ENCODE assay signal across 1 cellular context in the genomic region with DNA sequence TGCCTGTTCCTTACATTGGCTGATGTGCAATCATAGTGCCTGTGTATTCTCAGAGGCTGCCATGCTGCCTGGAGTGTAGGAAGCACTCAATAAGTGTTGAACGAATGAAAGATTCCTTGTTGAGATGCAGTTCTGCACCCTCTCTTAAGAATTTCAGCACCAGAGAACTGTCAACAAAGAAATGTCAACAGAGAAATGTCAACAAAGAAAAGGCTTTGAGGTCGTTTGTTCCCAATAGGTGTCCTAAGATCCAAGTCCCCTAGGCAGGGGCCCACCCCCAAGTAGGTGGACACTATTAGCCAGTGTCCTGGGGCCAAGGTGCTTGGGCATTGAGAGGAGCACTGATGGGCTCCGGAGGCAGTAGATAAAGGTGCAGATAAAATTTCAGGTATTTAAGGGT.
TF ChIP-seq lines count a peak whose summit lies in the region.

No MANE protein-coding gene starts in this region.

TF ChIP-seq in HepG2, 621 proteins besides CTCF, POLR2A, EP300 and RAD21 (continues in another document):
- TF ChIP-seq ESRRA (CRISPR knock-in tag; IDR thresholded peaks at IDR 0.05; ENCODE audit: low read depth) = 0 out of 2 replicates have a peak, but pooled peaks have one; percentile 21
- TF ChIP-seq, protein P1, sequence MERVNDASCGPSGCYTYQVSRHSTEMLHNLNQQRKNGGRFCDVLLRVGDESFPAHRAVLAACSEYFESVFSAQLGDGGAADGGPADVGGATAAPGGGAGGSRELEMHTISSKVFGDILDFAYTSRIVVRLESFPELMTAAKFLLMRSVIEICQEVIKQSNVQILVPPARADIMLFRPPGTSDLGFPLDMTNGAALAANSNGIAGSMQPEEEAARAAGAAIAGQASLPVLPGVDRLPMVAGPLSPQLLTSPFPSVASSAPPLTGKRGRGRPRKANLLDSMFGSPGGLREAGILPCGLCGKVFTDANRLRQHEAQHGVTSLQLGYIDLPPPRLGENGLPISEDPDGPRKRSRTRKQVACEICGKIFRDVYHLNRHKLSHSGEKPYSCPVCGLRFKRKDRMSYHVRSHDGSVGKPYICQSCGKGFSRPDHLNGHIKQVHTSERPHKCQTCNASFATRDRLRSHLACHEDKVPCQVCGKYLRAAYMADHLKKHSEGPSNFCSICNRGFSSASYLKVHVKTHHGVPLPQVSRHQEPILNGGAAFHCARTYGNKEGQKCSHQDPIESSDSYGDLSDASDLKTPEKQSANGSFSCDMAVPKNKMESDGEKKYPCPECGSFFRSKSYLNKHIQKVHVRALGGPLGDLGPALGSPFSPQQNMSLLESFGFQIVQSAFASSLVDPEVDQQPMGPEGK (CRISPR knock-in tag; IDR thresholded peaks at IDR 0.05) = 0 out of 2 replicates have a peak, but pooled peaks have one; percentile 57
- TF ChIP-seq ATF4 (CRISPR knock-in tag; IDR thresholded peaks at IDR 0.05) = no peak
- TF ChIP-seq FOXP1 (IDR thresholded peaks at IDR 0.05) = no peak
- TF ChIP-seq FOXP1 (CRISPR knock-in tag; IDR thresholded peaks at IDR 0.05) = peak; percentile 69
- no peak for TF ChIP-seq DNMT1 (CRISPR knock-in tag; IDR thresholded peaks at IDR 0.05)
- TF ChIP-seq ZBTB7B (CRISPR knock-in tag; IDR thresholded peaks at IDR 0.05) = 0 out of 2 replicates have a peak, but pooled peaks have one; percentile 43
- TF ChIP-seq CREB1 (IDR thresholded peaks at IDR 0.05) = no peak
- TF ChIP-seq CREB1 (CRISPR knock-in tag; IDR thresholded peaks at IDR 0.05) = 0 out of 2 replicates have a peak, but pooled peaks have one; percentile 53
- peak; percentile 70 for TF ChIP-seq HDAC2 (CRISPR knock-in tag; IDR thresholded peaks at IDR 0.05)
- TF ChIP-seq HMG20A (CRISPR knock-in tag; IDR thresholded peaks at IDR 0.05; ENCODE audit: borderline replicate concordance) = peak; percentile 57
- TF ChIP-seq FOXA1 (IDR thresholded peaks at IDR 0.05) = peak; percentile 86
- peak; percentile 95 for TF ChIP-seq FOXA1 (CRISPR knock-in tag; IDR thresholded peaks at IDR 0.05)
- no peak for TF ChIP-seq SOX6 (IDR thresholded peaks at IDR 0.05)
- peak; percentile 72 for TF ChIP-seq SOX6 (CRISPR knock-in tag; IDR thresholded peaks at IDR 0.05)
- no peak for TF ChIP-seq ZNF24 (IDR thresholded peaks at IDR 0.05)
- peak; percentile 42; the same call in 1 of the 2 replicates for TF ChIP-seq TBX2 (CRISPR knock-in tag; IDR thresholded peaks at IDR 0.05; ENCODE audit: borderline replicate concordance)
- TF ChIP-seq TAF15 (IDR thresholded peaks at IDR 0.05; ENCODE audit: low read depth, low read length, poor library complexity, severe bottlenecking) = no peak
- TF ChIP-seq HHEX (CRISPR knock-in tag; IDR thresholded peaks at IDR 0.05) = peak; percentile 36; the same call in 1 of the 2 replicates
- no peak for TF ChIP-seq ARNT2 (CRISPR knock-in tag; IDR thresholded peaks at IDR 0.05; ENCODE audit: low read depth)
- TF ChIP-seq HOXA5 (CRISPR knock-in tag; IDR thresholded peaks at IDR 0.05) = no peak
- TF ChIP-seq, protein P2, sequence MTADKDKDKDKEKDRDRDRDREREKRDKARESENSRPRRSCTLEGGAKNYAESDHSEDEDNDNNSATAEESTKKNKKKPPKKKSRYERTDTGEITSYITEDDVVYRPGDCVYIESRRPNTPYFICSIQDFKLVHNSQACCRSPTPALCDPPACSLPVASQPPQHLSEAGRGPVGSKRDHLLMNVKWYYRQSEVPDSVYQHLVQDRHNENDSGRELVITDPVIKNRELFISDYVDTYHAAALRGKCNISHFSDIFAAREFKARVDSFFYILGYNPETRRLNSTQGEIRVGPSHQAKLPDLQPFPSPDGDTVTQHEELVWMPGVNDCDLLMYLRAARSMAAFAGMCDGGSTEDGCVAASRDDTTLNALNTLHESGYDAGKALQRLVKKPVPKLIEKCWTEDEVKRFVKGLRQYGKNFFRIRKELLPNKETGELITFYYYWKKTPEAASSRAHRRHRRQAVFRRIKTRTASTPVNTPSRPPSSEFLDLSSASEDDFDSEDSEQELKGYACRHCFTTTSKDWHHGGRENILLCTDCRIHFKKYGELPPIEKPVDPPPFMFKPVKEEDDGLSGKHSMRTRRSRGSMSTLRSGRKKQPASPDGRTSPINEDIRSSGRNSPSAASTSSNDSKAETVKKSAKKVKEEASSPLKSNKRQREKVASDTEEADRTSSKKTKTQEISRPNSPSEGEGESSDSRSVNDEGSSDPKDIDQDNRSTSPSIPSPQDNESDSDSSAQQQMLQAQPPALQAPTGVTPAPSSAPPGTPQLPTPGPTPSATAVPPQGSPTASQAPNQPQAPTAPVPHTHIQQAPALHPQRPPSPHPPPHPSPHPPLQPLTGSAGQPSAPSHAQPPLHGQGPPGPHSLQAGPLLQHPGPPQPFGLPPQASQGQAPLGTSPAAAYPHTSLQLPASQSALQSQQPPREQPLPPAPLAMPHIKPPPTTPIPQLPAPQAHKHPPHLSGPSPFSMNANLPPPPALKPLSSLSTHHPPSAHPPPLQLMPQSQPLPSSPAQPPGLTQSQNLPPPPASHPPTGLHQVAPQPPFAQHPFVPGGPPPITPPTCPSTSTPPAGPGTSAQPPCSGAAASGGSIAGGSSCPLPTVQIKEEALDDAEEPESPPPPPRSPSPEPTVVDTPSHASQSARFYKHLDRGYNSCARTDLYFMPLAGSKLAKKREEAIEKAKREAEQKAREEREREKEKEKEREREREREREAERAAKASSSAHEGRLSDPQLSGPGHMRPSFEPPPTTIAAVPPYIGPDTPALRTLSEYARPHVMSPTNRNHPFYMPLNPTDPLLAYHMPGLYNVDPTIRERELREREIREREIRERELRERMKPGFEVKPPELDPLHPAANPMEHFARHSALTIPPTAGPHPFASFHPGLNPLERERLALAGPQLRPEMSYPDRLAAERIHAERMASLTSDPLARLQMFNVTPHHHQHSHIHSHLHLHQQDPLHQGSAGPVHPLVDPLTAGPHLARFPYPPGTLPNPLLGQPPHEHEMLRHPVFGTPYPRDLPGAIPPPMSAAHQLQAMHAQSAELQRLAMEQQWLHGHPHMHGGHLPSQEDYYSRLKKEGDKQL (CRISPR knock-in tag; IDR thresholded peaks at IDR 0.05; ENCODE audit: low read depth) = peak; percentile 45; the same call in 1 of the 2 replicates
- TF ChIP-seq RCOR2 (CRISPR knock-in tag; IDR thresholded peaks at IDR 0.05) = 0 out of 2 replicates have a peak, but pooled peaks have one; percentile 34
- TF ChIP-seq PHF21A (CRISPR knock-in tag; IDR thresholded peaks at IDR 0.05) = peak; percentile 57; the same call in 1 of the 2 replicates
- TF ChIP-seq ZEB1 (IDR thresholded peaks at IDR 0.05; ENCODE audit: insufficient replicate concordance, low read depth) = peak; percentile 45
- no peak for TF ChIP-seq ATF7 (IDR thresholded peaks at IDR 0.05)
- TF ChIP-seq ATF7 (CRISPR knock-in tag; IDR thresholded peaks at IDR 0.05) = no peak
- 0 out of 2 replicates have a peak, but pooled peaks have one; percentile 21 for TF ChIP-seq ZNF263 (CRISPR knock-in tag; IDR thresholded peaks at IDR 0.05)
- TF ChIP-seq SNRNP70 (IDR thresholded peaks at IDR 0.05; ENCODE audit: low read depth, low read length) = no peak
- no peak for TF ChIP-seq ZNF614 (CRISPR knock-in tag; IDR thresholded peaks at IDR 0.05; ENCODE audit: borderline replicate concordance)
- peak; percentile 85 for TF ChIP-seq BCL6 (CRISPR knock-in tag; IDR thresholded peaks at IDR 0.05)
- TF ChIP-seq SP5 (CRISPR knock-in tag; IDR thresholded peaks at IDR 0.05; ENCODE audit: borderline replicate concordance, low read depth) = peak; percentile 45
- TF ChIP-seq NFIC (IDR thresholded peaks at IDR 0.05; ENCODE audit: low read length) = 0 out of 2 replicates have a peak, but pooled peaks have one; percentile 28
- TF ChIP-seq ZNF652 (CRISPR knock-in tag; IDR thresholded peaks at IDR 0.05; ENCODE audit: borderline replicate concordance, low read depth) = peak; percentile 58; the same call in 1 of the 2 replicates
- TF ChIP-seq, protein P3, sequence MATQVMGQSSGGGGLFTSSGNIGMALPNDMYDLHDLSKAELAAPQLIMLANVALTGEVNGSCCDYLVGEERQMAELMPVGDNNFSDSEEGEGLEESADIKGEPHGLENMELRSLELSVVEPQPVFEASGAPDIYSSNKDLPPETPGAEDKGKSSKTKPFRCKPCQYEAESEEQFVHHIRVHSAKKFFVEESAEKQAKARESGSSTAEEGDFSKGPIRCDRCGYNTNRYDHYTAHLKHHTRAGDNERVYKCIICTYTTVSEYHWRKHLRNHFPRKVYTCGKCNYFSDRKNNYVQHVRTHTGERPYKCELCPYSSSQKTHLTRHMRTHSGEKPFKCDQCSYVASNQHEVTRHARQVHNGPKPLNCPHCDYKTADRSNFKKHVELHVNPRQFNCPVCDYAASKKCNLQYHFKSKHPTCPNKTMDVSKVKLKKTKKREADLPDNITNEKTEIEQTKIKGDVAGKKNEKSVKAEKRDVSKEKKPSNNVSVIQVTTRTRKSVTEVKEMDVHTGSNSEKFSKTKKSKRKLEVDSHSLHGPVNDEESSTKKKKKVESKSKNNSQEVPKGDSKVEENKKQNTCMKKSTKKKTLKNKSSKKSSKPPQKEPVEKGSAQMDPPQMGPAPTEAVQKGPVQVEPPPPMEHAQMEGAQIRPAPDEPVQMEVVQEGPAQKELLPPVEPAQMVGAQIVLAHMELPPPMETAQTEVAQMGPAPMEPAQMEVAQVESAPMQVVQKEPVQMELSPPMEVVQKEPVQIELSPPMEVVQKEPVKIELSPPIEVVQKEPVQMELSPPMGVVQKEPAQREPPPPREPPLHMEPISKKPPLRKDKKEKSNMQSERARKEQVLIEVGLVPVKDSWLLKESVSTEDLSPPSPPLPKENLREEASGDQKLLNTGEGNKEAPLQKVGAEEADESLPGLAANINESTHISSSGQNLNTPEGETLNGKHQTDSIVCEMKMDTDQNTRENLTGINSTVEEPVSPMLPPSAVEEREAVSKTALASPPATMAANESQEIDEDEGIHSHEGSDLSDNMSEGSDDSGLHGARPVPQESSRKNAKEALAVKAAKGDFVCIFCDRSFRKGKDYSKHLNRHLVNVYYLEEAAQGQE (IDR thresholded peaks at IDR 0.05; ENCODE audit: borderline replicate concordance in 1 of 2, low read depth in 1 of 2, low read length in 2 of 2) = peak in 1 of 2 experiments; percentile 85; a peak in 3 of 4 replicates
- TF ChIP-seq CREM (IDR thresholded peaks at IDR 0.05) = peak; percentile 51; the same call in 1 of the 2 replicates
- no peak for TF ChIP-seq CREM (CRISPR knock-in tag; IDR thresholded peaks at IDR 0.05)
- 0 out of 2 replicates have a peak, but pooled peaks have one; percentile 24 for TF ChIP-seq FOXO4 (CRISPR knock-in tag; conservative IDR thresholded peaks at IDR 0.05)
- peak; percentile 64 for TF ChIP-seq FOXP4 (CRISPR knock-in tag; IDR thresholded peaks at IDR 0.05)
- peak; percentile 58 for TF ChIP-seq PAXIP1 (CRISPR knock-in tag; conservative IDR thresholded peaks at IDR 0.05)
- no peak for TF ChIP-seq KLF13 (CRISPR knock-in tag; IDR thresholded peaks at IDR 0.05)
- peak; percentile 43; the same call in 1 of the 2 replicates for TF ChIP-seq HDAC1 (CRISPR knock-in tag; IDR thresholded peaks at IDR 0.05)
- no peak for TF ChIP-seq KMT2B (CRISPR knock-in tag; IDR thresholded peaks at IDR 0.05)
